In genomic region chr11:67419330-67420049, GRCh38 we compare ENCODE assay signal across 12 cellular contexts. TPM values are rescaled to one million over a fixed set of nuclear protein-coding genes. Genes with fewer than 3 reads are reported as not detected.
DNase-seq lines count a peak whose midpoint lies in the region; ATAC-seq and TF ChIP-seq lines count a peak whose summit lies in the region.
"Had no signal": no experiment of that assay in that cellular context is flagged by ENCODE, and none has a peak within 500 bp of the region (broad histone marks: within the 10 kb centered on the region; RNA-seq: fewer than 3 reads in every experiment).

No MANE protein-coding gene starts in this region.

- no peaks in the 10 kb centered on the region for H3K9me2 ChIP-seq in hepatocyte (replicated peaks; ENCODE audit: insufficient read depth)

- H3K4me3 ChIP-seq in hepatocyte, result no peak overlapping the region

- no peaks in the 10 kb centered on the region for H4K20me1 ChIP-seq in hepatocyte (ENCODE audit: insufficient read depth, poor library complexity, severe bottlenecking)

- DNase-seq in activated CD4-positive, alpha-beta T cell treated with anti-CD3 and anti-CD28 coated beads, Interleukin-2, amount 10 ng/mL, durations not matched to agents 7 days and 5 days, result no peak
- no peak for DNase-seq in activated CD4-positive, alpha-beta T cell treated with anti-CD3 and anti-CD28 coated beads, Interleukin-2, amount 50 U/mL, for 4 hours
- DNase-seq in T-cell (peak in 1 of 34 experiments; percentile 22), hepatocyte (ENCODE audit: low spot score) (no peak), DMS114 treated with DMSO at 0.1 percent for 48 hours (lab: John Stamatoyannopoulos, UW; ENCODE audit: unreplicated experiment) (no peak), NCI-H2081 treated with DMSO at 0.1 percent for 48 hours (lab: John Stamatoyannopoulos, UW) (no peak)
- DNase-seq in stimulated activated naive CD8-positive, alpha-beta T cell treated with anti-CD3 and anti-CD28 coated beads, Interleukin-15, amount 100 ng/mL, for 72 hours, result peak in 1 of 2 donors; percentile 20
- DNase-seq: NCI-H524 treated with DMSO at 0.1 percent for 48 hours, uterus had no signal

- H3K36me3 Mint-ChIP-seq in activated CD4-positive, alpha-beta T cell treated with anti-CD3 and anti-CD28 coated beads, Interleukin-2, amount 10 ng/mL, durations not matched to agents 7 days and 5 days (ENCODE audit: low read depth), result peaks cover 3% of the 10 kb centered on the region
- no peaks in the 10 kb centered on the region for H3K36me3 Mint-ChIP-seq in T-cell

- no peaks in the 10 kb centered on the region for H3K36me3 ChIP-seq in hepatocyte (replicated peaks; ENCODE audit: insufficient read depth, low read depth)
- H3K36me3 ChIP-seq: uterus had no signal

- TF ChIP-seq CTCF in hepatocyte (IDR thresholded peaks at IDR 0.05; ENCODE audit: poor library complexity), result no peak

- POLR2A ChIA-PET in activated CD4-positive, alpha-beta T cell treated with anti-CD3 and anti-CD28 coated beads, Interleukin-2, amount 10 ng/mL, durations not matched to agents 7 days and 5 days (lab: Charles Lee), result interaction anchor here (0.8 to 1.3 kb wide), 3 partner anchors 8 to 18 kb away, joined by 4 to 7 read pairs (median 5); partner anchors contain the start of gene PTPRCAP
- POLR2A ChIA-PET in T-cell (lab: Charles Lee), result interaction anchor here in 1 of 2 donors (0.5 to 0.6 kb wide), 2 partner anchors 9 to 126 kb away, joined by 3 to 5 read pairs; no protein-coding TSS in a partner anchor

- H2AFZ ChIP-seq in hepatocyte, result no peak overlapping the region

- H3K27ac ChIP-seq in hepatocyte, result no peak overlapping the region

- peaks cover 1% of the 10 kb centered on the region for H3K27me3 Mint-ChIP-seq in activated CD4-positive, alpha-beta T cell treated with anti-CD3 and anti-CD28 coated beads, Interleukin-2, amount 10 ng/mL, durations not matched to agents 7 days and 5 days
- no peaks in the 10 kb centered on the region for H3K27me3 Mint-ChIP-seq in T-cell
- no peaks in the 10 kb centered on the region for H3K27me3 Mint-ChIP-seq in stimulated activated naive CD8-positive, alpha-beta T cell treated with anti-CD3 and anti-CD28 coated beads, Interleukin-15, amount 100 ng/mL, for 72 hours

- H3K79me2 ChIP-seq in hepatocyte, result no peaks in the 10 kb centered on the region

- H3K27ac Mint-ChIP-seq in activated CD4-positive, alpha-beta T cell treated with anti-CD3 and anti-CD28 coated beads, Interleukin-2, amount 10 ng/mL, durations not matched to agents 7 days and 5 days, result peak overlapping the region; percentile 75
- peak overlapping the region; percentile 91 to 93 for H3K27ac Mint-ChIP-seq in T-cell
- peak overlapping the region in 1 of 2 donors; percentile 97 for H3K27ac Mint-ChIP-seq in stimulated activated naive CD8-positive, alpha-beta T cell treated with anti-CD3 and anti-CD28 coated beads, Interleukin-15, amount 100 ng/mL, for 72 hours

- H3K4me1 Mint-ChIP-seq in activated CD4-positive, alpha-beta T cell treated with anti-CD3 and anti-CD28 coated beads, Interleukin-2, amount 10 ng/mL, durations not matched to agents 7 days and 5 days, result peaks cover 52% of the 10 kb centered on the region
- peaks cover 51 to 61% (median 58%) of the 10 kb centered on the region in 3 donors for H3K4me1 Mint-ChIP-seq in T-cell
- peaks cover 73% of the 10 kb centered on the region for H3K4me1 Mint-ChIP-seq in stimulated activated naive CD8-positive, alpha-beta T cell treated with anti-CD3 and anti-CD28 coated beads, Interleukin-15, amount 100 ng/mL, for 72 hours

- H3K9me3 ChIP-seq in hepatocyte (ENCODE audit: low read depth), result no peaks in the 10 kb centered on the region
- H3K9me3 ChIP-seq: uterus had no signal

- CTCF ChIA-PET in activated CD4-positive, alpha-beta T cell treated with anti-CD3 and anti-CD28 coated beads, Interleukin-2, amount 10 ng/mL, durations not matched to agents 7 days and 5 days (lab: Charles Lee), result interaction anchor here (0.6 to 4.0 kb wide), 13 partner anchors 9 to 826 kb away, joined by 3 to 27 read pairs (median 4); partner anchors contain the start of genes CCDC87, CCS, PPP1CA and PTPRCAP
- CTCF ChIA-PET in T-cell (lab: Charles Lee), result interaction anchor here in 1 of 2 donors (0.7 to 0.8 kb wide), 2 partner anchors 17 to 18 kb away, joined by 3 read pairs; partner anchors contain the start of gene PTPRCAP

- WGBS in hepatocyte (ENCODE audit: low lambda C conversion rate, missing lambda C conversion rate), result 94% methylated on average over 21 of the region's 21 CpGs

- peaks cover 14% of the 10 kb centered on the region for H3K4me1 ChIP-seq in hepatocyte (ENCODE audit: insufficient read depth)

- H3K9me3 Mint-ChIP-seq in activated CD4-positive, alpha-beta T cell treated with anti-CD3 and anti-CD28 coated beads, Interleukin-2, amount 10 ng/mL, durations not matched to agents 7 days and 5 days, result no peaks in the 10 kb centered on the region
- no peaks in the 10 kb centered on the region for H3K9me3 Mint-ChIP-seq in T-cell
- H3K9me3 Mint-ChIP-seq in stimulated activated naive CD8-positive, alpha-beta T cell treated with anti-CD3 and anti-CD28 coated beads, Interleukin-15, amount 100 ng/mL, for 72 hours, result no peaks in the 10 kb centered on the region

- H3K27me3 ChIP-seq in hepatocyte, result no peaks in the 10 kb centered on the region
- H3K27me3 ChIP-seq: uterus had no signal

- peak overlapping the region; percentile 74 for H3K4me3 Mint-ChIP-seq in activated CD4-positive, alpha-beta T cell treated with anti-CD3 and anti-CD28 coated beads, Interleukin-2, amount 10 ng/mL, durations not matched to agents 7 days and 5 days
- H3K4me3 Mint-ChIP-seq in T-cell, result peak overlapping the region; percentile 75 to 86 (median 83)
- peak overlapping the region; percentile 87 to 88 for H3K4me3 Mint-ChIP-seq in stimulated activated naive CD8-positive, alpha-beta T cell treated with anti-CD3 and anti-CD28 coated beads, Interleukin-15, amount 100 ng/mL, for 72 hours

- peak overlapping the region; percentile 94 for H3K4me2 ChIP-seq in hepatocyte

- no peak for ATAC-seq in T-cell (replicated peaks in 1 of 4)
- no peak for ATAC-seq in stimulated activated naive CD8-positive, alpha-beta T cell treated with anti-CD3 and anti-CD28 coated beads, Interleukin-15, amount 100 ng/mL, for 72 hours
- no peak for ATAC-seq in HG03135 (IDR thresholded peaks at IDR 0.05; ENCODE audit: unreplicated experiment)

RNA-seq across cellular contexts. Expression of gene CARNS1, which starts 4.0 kb away (rescaled TPM):
- total RNA-seq in activated CD4-positive, alpha-beta T cell treated with anti-CD3 and anti-CD28 coated beads, Interleukin-2, amount 10 ng/mL, durations not matched to agents 7 days and 5 days, result 1 to 10 TPM; 1.2 to 1.9 TPM
- total RNA-seq in T-cell (10 to 100 TPM in 2 of 5 donors, 1 to 10 TPM in 3; 5.5 to 19.1 (median 9.8) TPM), hepatocyte (0.92 and 2.4 TPM in 2 replicates)
- polyA plus RNA-seq in hepatocyte, result 7.7 and 11.5 TPM in 2 replicates

RNA-seq across cellular contexts. Expression of gene RPS6KB2, which starts 8.8 kb away (rescaled TPM):
- total RNA-seq in activated CD4-positive, alpha-beta T cell treated with anti-CD3 and anti-CD28 coated beads, Interleukin-2, amount 10 ng/mL, durations not matched to agents 7 days and 5 days, result 10 to 100 TPM; 57.5 to 68.1 TPM
- total RNA-seq in T-cell (10 to 100 TPM; 60.3 to 88.0 (median 81.9) TPM), hepatocyte (59.9 and 65.0 TPM in 2 replicates)
- polyA plus RNA-seq in hepatocyte, result 105 and 107 TPM in 2 replicates

RNA-seq across cellular contexts. Expression of gene TBC1D10C, which starts 15.6 kb away (rescaled TPM):
- 100 to 1,000 TPM; 256 to 323 TPM for total RNA-seq in activated CD4-positive, alpha-beta T cell treated with anti-CD3 and anti-CD28 coated beads, Interleukin-2, amount 10 ng/mL, durations not matched to agents 7 days and 5 days
- 100 to 1,000 TPM; 288 to 449 (median 436) TPM for total RNA-seq in T-cell
- total RNA-seq in hepatocyte, result 0.16 TPM in 1 of 2 replicates, not detected in the other
- 0.07 and 0.26 TPM in 2 replicates for polyA plus RNA-seq in hepatocyte
- total RNA-seq: lung microvascular endothelial cell had no signal
- polyA plus RNA-seq: AG04450 had no signal

RNA-seq across cellular contexts. Expression of gene PPP1CA, which starts 17.8 kb away (rescaled TPM):
- 100 to 1,000 TPM; 301 to 331 TPM for total RNA-seq in activated CD4-positive, alpha-beta T cell treated with anti-CD3 and anti-CD28 coated beads, Interleukin-2, amount 10 ng/mL, durations not matched to agents 7 days and 5 days
- 100 to 1,000 TPM; 118 to 198 (median 186) TPM for total RNA-seq in T-cell
- 146 and 152 TPM in 2 replicates for total RNA-seq in hepatocyte
- 242 TPM in 2 replicates for polyA plus RNA-seq in hepatocyte

RNA-seq across cellular contexts. Expression of gene PTPRCAP, which starts 18.0 kb away (rescaled TPM):
- 100 to 1,000 TPM; 328 to 389 TPM for total RNA-seq in activated CD4-positive, alpha-beta T cell treated with anti-CD3 and anti-CD28 coated beads, Interleukin-2, amount 10 ng/mL, durations not matched to agents 7 days and 5 days
- 100 to 1,000 TPM; 192 to 282 (median 256) TPM for total RNA-seq in T-cell
- 2.5 and 3.4 TPM in 2 replicates for total RNA-seq in hepatocyte
- polyA plus RNA-seq in hepatocyte, result 1.0 and 1.3 TPM in 2 replicates

Comparison
In these comparisons a context has a peak if more than half of its experiments do, and no peak if none do; other contexts are left out.
1. RNA of gene TBC1D10C, which starts 15.6 kb away (total RNA-seq): 288 to 449 TPM in T-cell and 256 to 323 TPM in activated CD4-positive, alpha-beta T cell treated with anti-CD3 and anti-CD28 coated beads, Interleukin-2, amount 10 ng/mL, durations not matched to agents 7 days and 5 days; 0.16 TPM in hepatocyte; every median in the first group is over 100 times any median in the second.
2. Peak in every context shown above with its lines, with median percentiles within 50 percentile points of each other: H3K4me3 Mint-ChIP-seq.